Comparison of ENCODE assay signal across 1 cellular context in the genomic region with DNA sequence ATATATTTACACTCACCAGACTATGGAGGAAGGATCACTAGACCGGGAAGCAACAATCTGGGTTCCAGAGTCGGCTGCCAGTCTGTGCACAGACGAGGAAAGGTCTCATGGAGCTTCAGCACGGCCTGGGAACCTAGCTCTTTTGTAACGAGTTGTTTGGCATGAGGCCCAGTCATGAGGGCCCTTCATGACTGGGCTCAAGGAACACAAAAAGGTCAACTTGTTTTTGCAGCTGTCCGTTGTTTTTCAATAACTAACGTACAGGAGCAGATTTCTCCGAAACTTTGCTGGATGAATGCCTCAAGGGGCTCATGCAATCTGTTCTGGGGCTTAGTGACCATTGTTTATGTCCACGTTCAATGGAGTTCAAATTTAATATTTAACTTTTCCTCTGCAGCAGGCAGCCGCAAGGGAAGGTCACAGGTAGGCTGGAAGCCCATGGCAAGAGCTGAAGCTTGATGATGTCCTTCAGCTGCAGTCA.
TF ChIP-seq lines count a peak whose summit lies in the region.

No MANE protein-coding gene starts in this region.

TF ChIP-seq in HepG2, 621 proteins besides CTCF, POLR2A, EP300 and RAD21 (continued from another document and continues in another):
- TF ChIP-seq, protein P1, sequence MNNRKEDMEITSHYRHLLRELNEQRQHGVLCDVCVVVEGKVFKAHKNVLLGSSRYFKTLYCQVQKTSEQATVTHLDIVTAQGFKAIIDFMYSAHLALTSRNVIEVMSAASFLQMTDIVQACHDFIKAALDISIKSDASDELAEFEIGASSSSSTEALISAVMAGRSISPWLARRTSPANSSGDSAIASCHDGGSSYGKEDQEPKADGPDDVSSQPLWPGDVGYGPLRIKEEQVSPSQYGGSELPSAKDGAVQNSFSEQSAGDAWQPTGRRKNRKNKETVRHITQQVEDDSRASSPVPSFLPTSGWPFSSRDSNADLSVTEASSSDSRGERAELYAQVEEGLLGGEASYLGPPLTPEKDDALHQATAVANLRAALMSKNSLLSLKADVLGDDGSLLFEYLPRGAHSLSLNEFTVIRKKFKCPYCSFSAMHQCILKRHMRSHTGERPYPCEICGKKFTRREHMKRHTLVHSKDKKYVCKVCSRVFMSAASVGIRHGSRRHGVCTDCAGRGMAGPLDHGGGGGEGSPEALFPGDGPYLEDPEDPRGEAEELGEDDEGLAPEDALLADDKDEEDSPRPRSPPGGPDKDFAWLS (CRISPR knock-in tag; IDR thresholded peaks at IDR 0.05; ENCODE audit: borderline replicate concordance) = no peak
- TF ChIP-seq PBX2 (CRISPR knock-in tag; IDR thresholded peaks at IDR 0.05) (no peak), ZNF282 (IDR thresholded peaks at IDR 0.05; ENCODE audit: partially characterized antibody) (no peak), PAF1 (CRISPR knock-in tag; IDR thresholded peaks at IDR 0.05) (no peak), BCL6 (CRISPR knock-in tag; IDR thresholded peaks at IDR 0.05) (peak; percentile 82), XRCC5 (optimal IDR thresholded peaks at IDR 0.05; ENCODE audit: low read length) (no peak), SIN3A (IDR thresholded peaks at IDR 0.05; ENCODE audit: borderline replicate concordance, low read depth, low read length) (no peak), PRDM15 (CRISPR knock-in tag; IDR thresholded peaks at IDR 0.05) (no peak), LCORL (IDR thresholded peaks at IDR 0.05) (no peak), LCORL (CRISPR knock-in tag; IDR thresholded peaks at IDR 0.05) (0 out of 2 replicates have a peak, but pooled peaks have one; percentile 48), SKI (IDR thresholded peaks at IDR 0.05; ENCODE audit: partially characterized antibody) (no peak), KAT8 (CRISPR knock-in tag; IDR thresholded peaks at IDR 0.05) (0 out of 2 replicates have a peak, but pooled peaks have one; percentile 39), RAD51 (IDR thresholded peaks at IDR 0.05; ENCODE audit: borderline replicate concordance) (no peak), TMF1 (CRISPR knock-in tag; IDR thresholded peaks at IDR 0.05; ENCODE audit: low read depth) (no peak), REST (IDR thresholded peaks at IDR 0.05; ENCODE audit: borderline replicate concordance in 1 of 2, low read depth in 1 of 2, low read length in 2 of 2) (no peak), ZBTB40 (IDR thresholded peaks at IDR 0.05) (no peak), ZBTB40 (CRISPR knock-in tag; IDR thresholded peaks at IDR 0.05) (no peak), RARG (CRISPR knock-in tag; IDR thresholded peaks at IDR 0.05; ENCODE audit: low read depth) (no peak), CENPBD1 (CRISPR knock-in tag; IDR thresholded peaks at IDR 0.05; ENCODE audit: borderline replicate concordance, low read depth) (no peak), TBL1XR1 (IDR thresholded peaks at IDR 0.05; ENCODE audit: borderline replicate concordance, low read length, partially characterized antibody) (no peak), ZFYVE20 (CRISPR knock-in tag; IDR thresholded peaks at IDR 0.05; ENCODE audit: borderline replicate concordance, low read depth) (no peak), MAF1 (CRISPR knock-in tag; IDR thresholded peaks at IDR 0.05; ENCODE audit: borderline replicate concordance) (no peak), ZNF781 (CRISPR knock-in tag; IDR thresholded peaks at IDR 0.05; ENCODE audit: borderline replicate concordance, not compliant biosample characterization) (no peak), FOXP4 (CRISPR knock-in tag; IDR thresholded peaks at IDR 0.05) (peak; percentile 31; the same call in 1 of the 2 replicates)
- TF ChIP-seq, protein P2, sequence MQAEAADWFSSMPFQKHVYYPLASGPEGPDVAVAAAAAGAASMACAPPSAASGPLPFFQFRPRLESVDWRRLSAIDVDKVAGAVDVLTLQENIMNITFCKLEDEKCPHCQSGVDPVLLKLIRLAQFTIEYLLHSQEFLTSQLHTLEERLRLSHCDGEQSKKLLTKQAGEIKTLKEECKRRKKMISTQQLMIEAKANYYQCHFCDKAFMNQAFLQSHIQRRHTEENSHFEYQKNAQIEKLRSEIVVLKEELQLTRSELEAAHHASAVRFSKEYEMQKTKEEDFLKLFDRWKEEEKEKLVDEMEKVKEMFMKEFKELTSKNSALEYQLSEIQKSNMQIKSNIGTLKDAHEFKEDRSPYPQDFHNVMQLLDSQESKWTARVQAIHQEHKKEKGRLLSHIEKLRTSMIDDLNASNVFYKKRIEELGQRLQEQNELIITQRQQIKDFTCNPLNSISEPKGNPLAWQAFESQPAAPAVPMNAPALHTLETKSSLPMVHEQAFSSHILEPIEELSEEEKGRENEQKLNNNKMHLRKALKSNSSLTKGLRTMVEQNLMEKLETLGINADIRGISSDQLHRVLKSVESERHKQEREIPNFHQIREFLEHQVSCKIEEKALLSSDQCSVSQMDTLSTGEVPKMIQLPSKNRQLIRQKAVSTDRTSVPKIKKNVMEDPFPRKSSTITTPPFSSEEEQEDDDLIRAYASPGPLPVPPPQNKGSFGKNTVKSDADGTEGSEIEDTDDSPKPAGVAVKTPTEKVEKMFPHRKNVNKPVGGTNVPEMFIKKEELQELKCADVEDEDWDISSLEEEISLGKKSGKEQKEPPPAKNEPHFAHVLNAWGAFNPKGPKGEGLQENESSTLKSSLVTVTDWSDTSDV (CRISPR knock-in tag; IDR thresholded peaks at IDR 0.05) = no peak
